In the genomic region with DNA sequence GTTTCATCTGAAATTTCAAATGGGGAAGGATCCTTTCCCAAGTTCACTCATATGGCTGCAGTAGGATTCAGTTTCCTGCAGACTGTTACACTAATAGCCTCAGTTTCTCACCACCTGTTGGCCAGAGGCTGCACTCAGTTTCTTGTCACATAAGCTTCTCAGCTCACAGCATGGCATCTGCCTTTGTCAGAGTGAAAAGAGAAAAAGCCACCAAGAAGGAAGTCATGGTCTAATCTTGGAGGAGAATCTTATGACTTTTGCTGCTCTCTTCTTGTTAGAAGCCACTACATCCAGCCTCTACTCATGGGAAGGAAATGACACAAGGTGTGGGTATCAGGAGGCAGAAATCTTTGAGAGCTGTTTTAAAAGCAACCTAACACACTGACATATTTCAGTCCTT, we compare ENCODE assay signal across 1 cellular context.
A peak's percentile ranks its signal among the peaks of the same experiment; 100 is the strongest.
TF ChIP-seq lines count a peak whose summit lies in the region.

No MANE protein-coding gene starts in this region.

TF ChIP-seq in GM12878, 131 proteins besides CTCF, POLR2A, EP300 and RAD21 (continued from another document and continues in another):
- TF ChIP-seq, protein P1, sequence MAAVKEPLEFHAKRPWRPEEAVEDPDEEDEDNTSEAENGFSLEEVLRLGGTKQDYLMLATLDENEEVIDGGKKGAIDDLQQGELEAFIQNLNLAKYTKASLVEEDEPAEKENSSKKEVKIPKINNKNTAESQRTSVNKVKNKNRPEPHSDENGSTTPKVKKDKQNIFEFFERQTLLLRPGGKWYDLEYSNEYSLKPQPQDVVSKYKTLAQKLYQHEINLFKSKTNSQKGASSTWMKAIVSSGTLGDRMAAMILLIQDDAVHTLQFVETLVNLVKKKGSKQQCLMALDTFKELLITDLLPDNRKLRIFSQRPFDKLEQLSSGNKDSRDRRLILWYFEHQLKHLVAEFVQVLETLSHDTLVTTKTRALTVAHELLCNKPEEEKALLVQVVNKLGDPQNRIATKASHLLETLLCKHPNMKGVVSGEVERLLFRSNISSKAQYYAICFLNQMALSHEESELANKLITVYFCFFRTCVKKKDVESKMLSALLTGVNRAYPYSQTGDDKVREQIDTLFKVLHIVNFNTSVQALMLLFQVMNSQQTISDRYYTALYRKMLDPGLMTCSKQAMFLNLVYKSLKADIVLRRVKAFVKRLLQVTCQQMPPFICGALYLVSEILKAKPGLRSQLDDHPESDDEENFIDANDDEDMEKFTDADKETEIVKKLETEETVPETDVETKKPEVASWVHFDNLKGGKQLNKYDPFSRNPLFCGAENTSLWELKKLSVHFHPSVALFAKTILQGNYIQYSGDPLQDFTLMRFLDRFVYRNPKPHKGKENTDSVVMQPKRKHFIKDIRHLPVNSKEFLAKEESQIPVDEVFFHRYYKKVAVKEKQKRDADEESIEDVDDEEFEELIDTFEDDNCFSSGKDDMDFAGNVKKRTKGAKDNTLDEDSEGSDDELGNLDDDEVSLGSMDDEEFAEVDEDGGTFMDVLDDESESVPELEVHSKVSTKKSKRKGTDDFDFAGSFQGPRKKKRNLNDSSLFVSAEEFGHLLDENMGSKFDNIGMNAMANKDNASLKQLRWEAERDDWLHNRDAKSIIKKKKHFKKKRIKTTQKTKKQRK (IDR thresholded peaks at IDR 0.05; ENCODE audit: low read depth, low read length), result no peak
- no peak for TF ChIP-seq FOXK2 (IDR thresholded peaks at IDR 0.05)
- TF ChIP-seq YBX1 (IDR thresholded peaks at IDR 0.05), result no peak
- no peak for TF ChIP-seq MYC (IDR thresholded peaks at IDR 0.05; ENCODE audit: insufficient read depth, insufficient read length, insufficient replicate concordance, low read length, severe bottlenecking)
- TF ChIP-seq KDM1A (IDR thresholded peaks at IDR 0.05; ENCODE audit: borderline replicate concordance), result no peak
- peak; percentile 48; the same call in 1 of the 2 replicates for TF ChIP-seq JUNB (IDR thresholded peaks at IDR 0.05)
- TF ChIP-seq SIX5 (IDR thresholded peaks at IDR 0.05; ENCODE audit: low read depth, low read length, severe bottlenecking), result no peak
- TF ChIP-seq TCF12 (IDR thresholded peaks at IDR 0.05; ENCODE audit: low read depth, low read length), result peak; percentile 74
- TF ChIP-seq NR2F1 (conservative IDR thresholded peaks at IDR 0.05), result no peak
- TF ChIP-seq NBN (IDR thresholded peaks at IDR 0.05), result no peak
- TF ChIP-seq CHD1 (IDR thresholded peaks at IDR 0.05; ENCODE audit: low read depth, low read length), result no peak
- TF ChIP-seq KAT2A (conservative IDR thresholded peaks at IDR 0.05; ENCODE audit: control insufficient read depth, low read depth, low read length), result no peak
- TF ChIP-seq SMAD1 (IDR thresholded peaks at IDR 0.05; ENCODE audit: low read depth, partially characterized antibody), result no peak
- TF ChIP-seq POLR2AphosphoS2 (IDR thresholded peaks at IDR 0.05; ENCODE audit: low read depth, low read length), result no peak
- no peak for TF ChIP-seq HDGF (IDR thresholded peaks at IDR 0.05)
- no peak for TF ChIP-seq MTA2 (IDR thresholded peaks at IDR 0.05; ENCODE audit: low read depth)
- TF ChIP-seq, protein P2, sequence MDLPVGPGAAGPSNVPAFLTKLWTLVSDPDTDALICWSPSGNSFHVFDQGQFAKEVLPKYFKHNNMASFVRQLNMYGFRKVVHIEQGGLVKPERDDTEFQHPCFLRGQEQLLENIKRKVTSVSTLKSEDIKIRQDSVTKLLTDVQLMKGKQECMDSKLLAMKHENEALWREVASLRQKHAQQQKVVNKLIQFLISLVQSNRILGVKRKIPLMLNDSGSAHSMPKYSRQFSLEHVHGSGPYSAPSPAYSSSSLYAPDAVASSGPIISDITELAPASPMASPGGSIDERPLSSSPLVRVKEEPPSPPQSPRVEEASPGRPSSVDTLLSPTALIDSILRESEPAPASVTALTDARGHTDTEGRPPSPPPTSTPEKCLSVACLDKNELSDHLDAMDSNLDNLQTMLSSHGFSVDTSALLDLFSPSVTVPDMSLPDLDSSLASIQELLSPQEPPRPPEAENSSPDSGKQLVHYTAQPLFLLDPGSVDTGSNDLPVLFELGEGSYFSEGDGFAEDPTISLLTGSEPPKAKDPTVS (IDR thresholded peaks at IDR 0.05; ENCODE audit: low read depth, low read length), result no peak
- no peak for TF ChIP-seq STAT1 (conservative IDR thresholded peaks at IDR 0.05)
- TF ChIP-seq, protein P3, sequence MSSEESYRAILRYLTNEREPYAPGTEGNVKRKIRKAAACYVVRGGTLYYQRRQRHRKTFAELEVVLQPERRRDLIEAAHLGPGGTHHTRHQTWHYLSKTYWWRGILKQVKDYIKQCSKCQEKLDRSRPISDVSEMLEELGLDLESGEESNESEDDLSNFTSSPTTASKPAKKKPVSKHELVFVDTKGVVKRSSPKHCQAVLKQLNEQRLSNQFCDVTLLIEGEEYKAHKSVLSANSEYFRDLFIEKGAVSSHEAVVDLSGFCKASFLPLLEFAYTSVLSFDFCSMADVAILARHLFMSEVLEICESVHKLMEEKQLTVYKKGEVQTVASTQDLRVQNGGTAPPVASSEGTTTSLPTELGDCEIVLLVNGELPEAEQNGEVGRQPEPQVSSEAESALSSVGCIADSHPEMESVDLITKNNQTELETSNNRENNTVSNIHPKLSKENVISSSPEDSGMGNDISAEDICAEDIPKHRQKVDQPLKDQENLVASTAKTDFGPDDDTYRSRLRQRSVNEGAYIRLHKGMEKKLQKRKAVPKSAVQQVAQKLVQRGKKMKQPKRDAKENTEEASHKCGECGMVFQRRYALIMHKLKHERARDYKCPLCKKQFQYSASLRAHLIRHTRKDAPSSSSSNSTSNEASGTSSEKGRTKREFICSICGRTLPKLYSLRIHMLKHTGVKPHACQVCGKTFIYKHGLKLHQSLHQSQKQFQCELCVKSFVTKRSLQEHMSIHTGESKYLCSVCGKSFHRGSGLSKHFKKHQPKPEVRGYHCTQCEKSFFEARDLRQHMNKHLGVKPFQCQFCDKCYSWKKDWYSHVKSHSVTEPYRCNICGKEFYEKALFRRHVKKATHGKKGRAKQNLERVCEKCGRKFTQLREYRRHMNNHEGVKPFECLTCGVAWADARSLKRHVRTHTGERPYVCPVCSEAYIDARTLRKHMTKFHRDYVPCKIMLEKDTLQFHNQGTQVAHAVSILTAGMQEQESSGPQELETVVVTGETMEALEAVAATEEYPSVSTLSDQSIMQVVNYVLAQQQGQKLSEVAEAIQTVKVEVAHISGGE (CRISPR knock-in tag; IDR thresholded peaks at IDR 0.05), result no peak
- no peak for TF ChIP-seq BRCA1 (IDR thresholded peaks at IDR 0.05; ENCODE audit: low read depth, low read length)
- TF ChIP-seq, protein P4, sequence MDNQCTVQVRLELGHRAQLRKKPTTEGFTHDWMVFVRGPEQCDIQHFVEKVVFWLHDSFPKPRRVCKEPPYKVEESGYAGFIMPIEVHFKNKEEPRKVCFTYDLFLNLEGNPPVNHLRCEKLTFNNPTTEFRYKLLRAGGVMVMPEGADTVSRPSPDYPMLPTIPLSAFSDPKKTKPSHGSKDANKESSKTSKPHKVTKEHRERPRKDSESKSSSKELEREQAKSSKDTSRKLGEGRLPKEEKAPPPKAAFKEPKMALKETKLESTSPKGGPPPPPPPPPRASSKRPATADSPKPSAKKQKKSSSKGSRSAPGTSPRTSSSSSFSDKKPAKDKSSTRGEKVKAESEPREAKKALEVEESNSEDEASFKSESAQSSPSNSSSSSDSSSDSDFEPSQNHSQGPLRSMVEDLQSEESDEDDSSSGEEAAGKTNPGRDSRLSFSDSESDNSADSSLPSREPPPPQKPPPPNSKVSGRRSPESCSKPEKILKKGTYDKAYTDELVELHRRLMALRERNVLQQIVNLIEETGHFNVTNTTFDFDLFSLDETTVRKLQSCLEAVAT (IDR thresholded peaks at IDR 0.05), result no peak
- TF ChIP-seq SREBF1 (IDR thresholded peaks at IDR 0.05; ENCODE audit: low read length), result no peak
- TF ChIP-seq, protein P5, sequence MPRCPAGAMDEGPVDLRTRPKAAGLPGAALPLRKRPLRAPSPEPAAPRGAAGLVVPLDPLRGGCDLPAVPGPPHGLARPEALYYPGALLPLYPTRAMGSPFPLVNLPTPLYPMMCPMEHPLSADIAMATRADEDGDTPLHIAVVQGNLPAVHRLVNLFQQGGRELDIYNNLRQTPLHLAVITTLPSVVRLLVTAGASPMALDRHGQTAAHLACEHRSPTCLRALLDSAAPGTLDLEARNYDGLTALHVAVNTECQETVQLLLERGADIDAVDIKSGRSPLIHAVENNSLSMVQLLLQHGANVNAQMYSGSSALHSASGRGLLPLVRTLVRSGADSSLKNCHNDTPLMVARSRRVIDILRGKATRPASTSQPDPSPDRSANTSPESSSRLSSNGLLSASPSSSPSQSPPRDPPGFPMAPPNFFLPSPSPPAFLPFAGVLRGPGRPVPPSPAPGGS (IDR thresholded peaks at IDR 0.05; ENCODE audit: borderline replicate concordance, insufficient read depth, low read depth, low read length, poor library complexity, severe bottlenecking), result peak; percentile 33
- TF ChIP-seq, protein P6, sequence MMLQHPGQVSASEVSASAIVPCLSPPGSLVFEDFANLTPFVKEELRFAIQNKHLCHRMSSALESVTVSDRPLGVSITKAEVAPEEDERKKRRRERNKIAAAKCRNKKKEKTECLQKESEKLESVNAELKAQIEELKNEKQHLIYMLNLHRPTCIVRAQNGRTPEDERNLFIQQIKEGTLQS (IDR thresholded peaks at IDR 0.05; ENCODE audit: borderline replicate concordance, extremely low read depth, low read depth, low read length), result no peak
- no peak for TF ChIP-seq NFXL1 (IDR thresholded peaks at IDR 0.05; ENCODE audit: borderline replicate concordance)
- TF ChIP-seq MXI1 (IDR thresholded peaks at IDR 0.05; ENCODE audit: low read depth, low read length), result no peak
- no peak for TF ChIP-seq POLR2AphosphoS5 (IDR thresholded peaks at IDR 0.05; ENCODE audit: low read length)
- peak; percentile 21; the same call in 1 of the 2 replicates for TF ChIP-seq SMC3 (IDR thresholded peaks at IDR 0.05; ENCODE audit: borderline replicate concordance, low read length)
- TF ChIP-seq ATF7 (IDR thresholded peaks at IDR 0.05; ENCODE audit: low read depth), result no peak
- no peak for TF ChIP-seq WRNIP1 (IDR thresholded peaks at IDR 0.05; ENCODE audit: borderline replicate concordance, low read depth, low read length)
- TF ChIP-seq, protein P7, sequence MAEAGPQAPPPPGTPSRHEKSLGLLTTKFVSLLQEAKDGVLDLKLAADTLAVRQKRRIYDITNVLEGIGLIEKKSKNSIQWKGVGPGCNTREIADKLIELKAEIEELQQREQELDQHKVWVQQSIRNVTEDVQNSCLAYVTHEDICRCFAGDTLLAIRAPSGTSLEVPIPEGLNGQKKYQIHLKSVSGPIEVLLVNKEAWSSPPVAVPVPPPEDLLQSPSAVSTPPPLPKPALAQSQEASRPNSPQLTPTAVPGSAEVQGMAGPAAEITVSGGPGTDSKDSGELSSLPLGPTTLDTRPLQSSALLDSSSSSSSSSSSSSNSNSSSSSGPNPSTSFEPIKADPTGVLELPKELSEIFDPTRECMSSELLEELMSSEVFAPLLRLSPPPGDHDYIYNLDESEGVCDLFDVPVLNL (IDR thresholded peaks at IDR 0.05; ENCODE audit: low read depth, low read length), result no peak
- TF ChIP-seq GABPA (IDR thresholded peaks at IDR 0.05; ENCODE audit: low read depth), result 0 out of 2 replicates have a peak, but pooled peaks have one; percentile 8
- TF ChIP-seq SMAD5 (IDR thresholded peaks at IDR 0.05; ENCODE audit: low read depth), result no peak
- TF ChIP-seq, protein P8, sequence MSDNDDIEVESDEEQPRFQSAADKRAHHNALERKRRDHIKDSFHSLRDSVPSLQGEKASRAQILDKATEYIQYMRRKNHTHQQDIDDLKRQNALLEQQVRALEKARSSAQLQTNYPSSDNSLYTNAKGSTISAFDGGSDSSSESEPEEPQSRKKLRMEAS (IDR thresholded peaks at IDR 0.05; ENCODE audit: low read depth, low read length), result no peak
- no peak for TF ChIP-seq MYB (IDR thresholded peaks at IDR 0.05; ENCODE audit: borderline replicate concordance, low read depth, low read length)
- no peak for TF ChIP-seq FOS (IDR thresholded peaks at IDR 0.05; ENCODE audit: borderline replicate concordance, extremely low read depth, insufficient read length)
- no peak; the same call in 1 of the 2 replicates for TF ChIP-seq CREM (IDR thresholded peaks at IDR 0.05; ENCODE audit: low read depth)
- no peak for TF ChIP-seq ZNF384 (IDR thresholded peaks at IDR 0.05; ENCODE audit: borderline replicate concordance, low read depth, low read length)
- TF ChIP-seq ZBED1 (IDR thresholded peaks at IDR 0.05; ENCODE audit: borderline replicate concordance), result no peak
- TF ChIP-seq RCOR1 (conservative IDR thresholded peaks at IDR 0.05; ENCODE audit: low read depth, low read length), result no peak
- TF ChIP-seq, protein P9, sequence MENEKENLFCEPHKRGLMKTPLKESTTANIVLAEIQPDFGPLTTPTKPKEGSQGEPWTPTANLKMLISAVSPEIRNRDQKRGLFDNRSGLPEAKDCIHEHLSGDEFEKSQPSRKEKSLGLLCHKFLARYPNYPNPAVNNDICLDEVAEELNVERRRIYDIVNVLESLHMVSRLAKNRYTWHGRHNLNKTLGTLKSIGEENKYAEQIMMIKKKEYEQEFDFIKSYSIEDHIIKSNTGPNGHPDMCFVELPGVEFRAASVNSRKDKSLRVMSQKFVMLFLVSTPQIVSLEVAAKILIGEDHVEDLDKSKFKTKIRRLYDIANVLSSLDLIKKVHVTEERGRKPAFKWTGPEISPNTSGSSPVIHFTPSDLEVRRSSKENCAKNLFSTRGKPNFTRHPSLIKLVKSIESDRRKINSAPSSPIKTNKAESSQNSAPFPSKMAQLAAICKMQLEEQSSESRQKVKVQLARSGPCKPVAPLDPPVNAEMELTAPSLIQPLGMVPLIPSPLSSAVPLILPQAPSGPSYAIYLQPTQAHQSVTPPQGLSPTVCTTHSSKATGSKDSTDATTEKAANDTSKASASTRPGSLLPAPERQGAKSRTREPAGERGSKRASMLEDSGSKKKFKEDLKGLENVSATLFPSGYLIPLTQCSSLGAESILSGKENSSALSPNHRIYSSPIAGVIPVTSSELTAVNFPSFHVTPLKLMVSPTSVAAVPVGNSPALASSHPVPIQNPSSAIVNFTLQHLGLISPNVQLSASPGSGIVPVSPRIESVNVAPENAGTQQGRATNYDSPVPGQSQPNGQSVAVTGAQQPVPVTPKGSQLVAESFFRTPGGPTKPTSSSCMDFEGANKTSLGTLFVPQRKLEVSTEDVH (IDR thresholded peaks at IDR 0.05; ENCODE audit: low read depth, partially characterized antibody), result no peak
- TF ChIP-seq EZH2 (IDR thresholded peaks at IDR 0.05; ENCODE audit: borderline replicate concordance, control insufficient read depth, low read depth, low read length), result no peak
- no peak for TF ChIP-seq CBX3 (IDR thresholded peaks at IDR 0.05; ENCODE audit: borderline replicate concordance, low read depth)
